In genomic region chr11:27916541-27917100, GRCh38 we compare ENCODE assay signal across 13 cellular contexts.
A peak's percentile ranks its signal among the peaks of the same experiment; 100 is the strongest.
DNase-seq lines count a peak whose midpoint lies in the region; ATAC-seq, FAIRE-seq and TF ChIP-seq lines count a peak whose summit lies in the region.
"Had no signal": no experiment of that assay in that cellular context is flagged by ENCODE, and none has a peak within 500 bp of the region (broad histone marks: within the 10 kb centered on the region; RNA-seq: fewer than 3 reads in every experiment).

No MANE protein-coding gene starts in this region.

- CTCF ChIA-PET in PC-9 (lab: Charles Lee), result no interaction called here
- CTCF ChIA-PET in activated CD8-positive, alpha-beta T cell treated with anti-CD3 and anti-CD28 coated beads for 36 hours (lab: Charles Lee), result no interaction called here

- H2AFZ ChIP-seq in OCI-LY3 (ENCODE audit: low read depth, low read length), result no peak overlapping the region
- H2AFZ ChIP-seq in PC-9, result no peak overlapping the region

- H4K20me1 ChIP-seq in OCI-LY3 (ENCODE audit: insufficient read depth, low read length) (0 out of 2 replicates have a peak, but pooled peaks cover 3% of the 10 kb centered on the region), PC-9 (ENCODE audit: insufficient read depth) (no peaks in the 10 kb centered on the region; the same call in 1 of the 2 replicates)

- H3F3A ChIP-seq in PC-9 (ENCODE audit: insufficient read depth, low read depth), result no peaks in the 10 kb centered on the region

- peaks cover 6% of the 10 kb centered on the region; the same call in 1 of the 2 replicates for H3K9me2 ChIP-seq in PC-9 (ENCODE audit: insufficient read depth)

- H3K4me3 Mint-ChIP-seq in activated CD8-positive, alpha-beta T cell treated with anti-CD3 and anti-CD28 coated beads for 36 hours, result no peak overlapping the region
- H3K4me3 Mint-ChIP-seq: CD14-positive monocyte had no signal

- no peak overlapping the region for H3K27ac Mint-ChIP-seq in activated CD8-positive, alpha-beta T cell treated with anti-CD3 and anti-CD28 coated beads for 36 hours
- H3K27ac Mint-ChIP-seq: CD14-positive monocyte had no signal

- no peaks in the 10 kb centered on the region for H3K9me3 Mint-ChIP-seq in activated CD8-positive, alpha-beta T cell treated with anti-CD3 and anti-CD28 coated beads for 36 hours

- intact Hi-C loops in PC-9 (cut with micrococcal nuclease; ENCODE audit: unreplicated experiment), result no loop called here
- intact Hi-C loops in activated CD8-positive, alpha-beta T cell treated with anti-CD3 and anti-CD28 coated beads for 36 hours (cut with micrococcal nuclease), result no loop called here

- H3K36me3 ChIP-seq in OCI-LY3 (replicated peaks; ENCODE audit: low read depth, low read length), result no peaks in the 10 kb centered on the region
- no peaks in the 10 kb centered on the region for H3K36me3 ChIP-seq in PC-9 (ENCODE audit: low read depth)

- H3K9me3 ChIP-seq in OCI-LY3 (ENCODE audit: insufficient read depth, low read length) (no peaks in the 10 kb centered on the region), PC-9 (ENCODE audit: insufficient read depth, low read depth) (no peaks in the 10 kb centered on the region)

- H3K4me1 ChIP-seq in OCI-LY3 (ENCODE audit: low read length) (peaks cover 26% of the 10 kb centered on the region), PC-9 (replicated peaks; ENCODE audit: insufficient read depth) (no peaks in the 10 kb centered on the region)

- peak; percentile 17 for DNase-seq in GM18507 (ENCODE audit: extremely low spot score, insufficient read length, low read depth)
- no peak for DNase-seq in ureter (ENCODE audit: low spot score)
- no peak for DNase-seq in PC-9
- no peak for DNase-seq in activated CD8-positive, alpha-beta T cell treated with anti-CD3 and anti-CD28 coated beads for 36 hours
- DNase-seq in NOMO-1 treated with DMSO at 0.1 percent for 48 hours (lab: John Stamatoyannopoulos, UW; ENCODE audit: unreplicated experiment), result no peak
- DNase-seq: activated effector memory CD4-positive, alpha-beta T cell treated with anti-CD3 and anti-CD28 coated beads, Interleukin-2, amount 50 U/mL, for 16 hours; Karpas-422; NCI-H69 had no signal

- no peak overlapping the region for H3K9ac ChIP-seq in OCI-LY3 (ENCODE audit: low read length)

- FAIRE-seq in GM18507 (lab: Jason Lieb, UNC), result peak; percentile 96

- no peaks in the 10 kb centered on the region for H3K4me1 Mint-ChIP-seq in activated CD8-positive, alpha-beta T cell treated with anti-CD3 and anti-CD28 coated beads for 36 hours (ENCODE audit: low read depth)
- H3K4me1 Mint-ChIP-seq: CD14-positive monocyte had no signal

- no peaks in the 10 kb centered on the region for H3K27me3 Mint-ChIP-seq in activated CD8-positive, alpha-beta T cell treated with anti-CD3 and anti-CD28 coated beads for 36 hours

- no peaks in the 10 kb centered on the region for H3K36me3 Mint-ChIP-seq in activated CD8-positive, alpha-beta T cell treated with anti-CD3 and anti-CD28 coated beads for 36 hours (ENCODE audit: low read depth)
- H3K36me3 Mint-ChIP-seq: CD14-positive monocyte had no signal

- no TSS peak for BruUV-seq in PC-9 (replicated peaks; lab: Mats Ljungman, UMichigan)

- H3K4me2 ChIP-seq in OCI-LY3 (ENCODE audit: low read length) (peak overlapping the region; percentile 77), PC-9 (no peak overlapping the region)

- H3K27ac ChIP-seq in OCI-LY3 (ENCODE audit: low read length) (peak overlapping the region; percentile 41), PC-9 (no peak overlapping the region)
- H3K27ac ChIP-seq: VCaP had no signal

- peak overlapping the region; percentile 45 for H3K4me3 ChIP-seq in OCI-LY3 (ENCODE audit: low read length)
- no peak overlapping the region for H3K4me3 ChIP-seq in PC-9

- ATAC-seq in GM21360 (IDR thresholded peaks at IDR 0.05; ENCODE audit: unreplicated experiment) (peak; percentile 86), HG03025 (IDR thresholded peaks at IDR 0.05; ENCODE audit: low FRiP score, unreplicated experiment) (peak; percentile 85)
- no peak for ATAC-seq in activated CD8-positive, alpha-beta T cell treated with anti-CD3 and anti-CD28 coated beads for 36 hours

- POLR2A ChIA-PET in PC-9 (lab: Charles Lee; ENCODE audit: unreplicated experiment), result no interaction called here
- POLR2A ChIA-PET in activated CD8-positive, alpha-beta T cell treated with anti-CD3 and anti-CD28 coated beads for 36 hours (lab: Charles Lee), result no interaction called here

- TF ChIP-seq CTCF in OCI-LY3 (IDR thresholded peaks at IDR 0.05; ENCODE audit: low read depth, low read length), result no peak
- no peak for TF ChIP-seq CTCF in PC-9 (conservative IDR thresholded peaks at IDR 0.05)
- TF ChIP-seq CTCF in activated CD8-positive, alpha-beta T cell treated with anti-CD3 and anti-CD28 coated beads for 36 hours (IDR thresholded peaks at IDR 0.05), result no peak

- H3K27me3 ChIP-seq in OCI-LY3 (ENCODE audit: low read depth, low read length) (peaks cover 47% of the 10 kb centered on the region), PC-9 (ENCODE audit: insufficient read depth, low read depth) (no peaks in the 10 kb centered on the region)

- H3K79me2 ChIP-seq in OCI-LY3 (ENCODE audit: low read length), result no peaks in the 10 kb centered on the region
- H3K79me2 ChIP-seq in PC-9 (ENCODE audit: low read depth), result no peaks in the 10 kb centered on the region
